ENCODE assay signal across 15 cellular contexts in genomic region chr3:186986811-186987210, GRCh38. TPM values are rescaled to one million over a fixed set of nuclear protein-coding genes. Genes with fewer than 3 reads are reported as not detected.
DNase-seq lines count a peak whose midpoint lies in the region; ATAC-seq and TF ChIP-seq lines count a peak whose summit lies in the region.
"Had no signal": no experiment of that assay in that cellular context is flagged by ENCODE, and none has a peak within 500 bp of the region (broad histone marks: within the 10 kb centered on the region; RNA-seq: fewer than 3 reads in every experiment).

No MANE protein-coding gene starts in this region.

- H3K27ac ChIP-seq in adrenal gland, result peak overlapping the region in 3 of 5 donors; percentile 47 to 54 (median 49)
- H3K27ac ChIP-seq in psoas muscle, result peak overlapping the region; percentile 61
- H3K27ac ChIP-seq in uterus, result no peak overlapping the region
- H3K27ac ChIP-seq: RWPE1 had no signal

- no peaks in the 10 kb centered on the region for H3K27me3 ChIP-seq in adrenal gland
- no peaks in the 10 kb centered on the region for H3K27me3 ChIP-seq in psoas muscle (ENCODE audit: insufficient read depth in 3 of 3, low read length in 2 of 3)
- H3K27me3 ChIP-seq in uterus, result no peaks in the 10 kb centered on the region
- H3K27me3 ChIP-seq: esophagus squamous epithelium had no signal

- H3K36me3 ChIP-seq in adrenal gland (replicated peaks in 1 of 2) (no peaks in the 10 kb centered on the region), psoas muscle (ENCODE audit: insufficient read depth in 1 of 2, low read depth in 1 of 2) (peaks cover 0 to 2% of the 10 kb centered on the region in 2 donors), uterus (no peaks in the 10 kb centered on the region)
- H3K36me3 ChIP-seq: esophagus squamous epithelium had no signal

- TF ChIP-seq CTCF in adrenal gland (IDR thresholded peaks at IDR 0.05) (no peak), psoas muscle (IDR thresholded peaks at IDR 0.05) (no peak), uterus (IDR thresholded peaks at IDR 0.05) (no peak)

- WGBS in adrenal gland, 4 donors, result 50 to 83% (median 75%) methylated on average over 1 of the region's 1 CpG
- 86 to 92% (median 88%) methylated on average over 1 of the region's 1 CpG for WGBS in psoas muscle, 3 donors

- no peak for ATAC-seq in psoas muscle
- ATAC-seq in HG02798 (IDR thresholded peaks at IDR 0.05; ENCODE audit: poor library complexity, unreplicated experiment), result no peak
- ATAC-seq: activated naive CD4-positive, alpha-beta T cell treated with anti-CD3 and anti-CD28 coated beads, Interleukin-2, amount 50 U/mL, for 72 hours had no signal

- peak overlapping the region; percentile 63 to 94 (median 93) for H3K27ac Mint-ChIP-seq in IgD-negative memory B cell
- H3K27ac Mint-ChIP-seq: activated naive CD4-positive, alpha-beta T cell treated with anti-CD3 and anti-CD28 coated beads, Interleukin-2, amount 50 U/mL, for 72 hours; HFFc6 had no signal

- H3K4me3 ChIP-seq in adrenal gland (no peak overlapping the region), psoas muscle (no peak overlapping the region), uterus (no peak overlapping the region)
- H3K4me3 ChIP-seq: esophagus squamous epithelium had no signal

- H3K36me3 Mint-ChIP-seq in IgD-negative memory B cell, result peaks cover 23% of the 10 kb centered on the region

- H3K4me3 Mint-ChIP-seq in IgD-negative memory B cell, result peak overlapping the region; percentile 50 to 88 (median 75)
- H3K4me3 Mint-ChIP-seq: HFFc6 had no signal

- intact Hi-C loops in adrenal gland (cut with DNase I), result no loop called here
- intact Hi-C loops in psoas muscle (cut with DNase I), result no loop called here
- intact Hi-C loops in posterior vena cava (cut with DNase I), result no loop called here
- intact Hi-C loops in uterus (cut with DNase I; ENCODE audit: low total_unique reads), result no loop called here

- no peak for TF ChIP-seq POLR2A in adrenal gland (IDR thresholded peaks at IDR 0.05)
- no peak for TF ChIP-seq POLR2A in uterus (IDR thresholded peaks at IDR 0.05)

- no peaks in the 10 kb centered on the region for H3K27me3 Mint-ChIP-seq in IgD-negative memory B cell

- DNase-seq in SIG-M5 treated with dmso at 0.1 percent for 504 hours (lab: John Stamatoyannopoulos, UW; ENCODE audit: unreplicated experiment) (peak; percentile 29), SIG-M5 (lab: John Stamatoyannopoulos, UW) (no peak), adrenal gland (no peak), psoas muscle (no peak), posterior vena cava (ENCODE audit: low spot score) (no peak), uterus (no peak)
- DNase-seq: esophagus squamous epithelium, HFFc6, hypothalamus, NCI-H1092 treated with DMSO at 0.1 percent for 48 hours, NCI-H345 had no signal

- no peaks in the 10 kb centered on the region for H3K9me3 Mint-ChIP-seq in IgD-negative memory B cell
- H3K9me3 Mint-ChIP-seq: HFFc6 had no signal

- no peaks in the 10 kb centered on the region for H3K4me1 ChIP-seq in adrenal gland (replicated peaks in 1 of 2)
- H3K4me1 ChIP-seq in psoas muscle, result peaks cover 27% of the 10 kb centered on the region
- no peaks in the 10 kb centered on the region for H3K4me1 ChIP-seq in uterus

- H3K9me3 ChIP-seq in adrenal gland (replicated peaks in 1 of 3) (no peaks in the 10 kb centered on the region), psoas muscle (no peaks in the 10 kb centered on the region), uterus (no peaks in the 10 kb centered on the region)
- H3K9me3 ChIP-seq: esophagus squamous epithelium had no signal

- peaks cover 52 to 76% (median 66%) of the 10 kb centered on the region in 3 donors for H3K4me1 Mint-ChIP-seq in IgD-negative memory B cell

RNA-seq across cellular contexts. Expression of gene ST6GAL1, which starts 56.5 kb away (rescaled TPM):
- polyA plus RNA-seq in IgD-negative memory B cell (257 TPM), adrenal gland (10 to 100 TPM in 2 of 3 donors, 1 to 10 TPM in 1; 7.2 to 30.9 (median 10.6) TPM), psoas muscle (10 to 100 TPM in 1 of 3 donors, 1 to 10 TPM in 2; 4.2 to 15.3 (median 9.2) TPM)
- total RNA-seq in adrenal gland (10 to 100 TPM; 28.4 to 95.0 (median 60.6) TPM), psoas muscle (10 to 100 TPM; 11.5 to 25.0 (median 20.5) TPM), posterior vena cava (10 to 100 TPM; 41.9 to 53.3 TPM), uterus (100 to 1,000 TPM in 1 of 4 donors, 10 to 100 TPM in 3; 32.6 to 107 (median 57.1) TPM)

Comparison
In these comparisons a context has a peak if more than half of its experiments do, and no peak if none do; other contexts are left out.
1. H3K27ac ChIP-seq: peak in adrenal gland (3 of 5) and psoas muscle (single experiment); none in uterus (0 of 2).